ENCODE assay signal across 9 cellular contexts in genomic region chr4:139530833-139531427, GRCh38. TPM values are rescaled to one million over a fixed set of nuclear protein-coding genes. Genes with fewer than 3 reads are reported as not detected.
A peak's percentile ranks its signal among the peaks of the same experiment; 100 is the strongest.
DNase-seq lines count a peak whose midpoint lies in the region; ATAC-seq, FAIRE-seq and TF ChIP-seq lines count a peak whose summit lies in the region.
"Had no signal": no experiment of that assay in that cellular context is flagged by ENCODE, and none has a peak within 500 bp of the region (broad histone marks: within the 10 kb centered on the region; RNA-seq: fewer than 3 reads in every experiment).

No MANE protein-coding gene starts in this region.

- TF ChIP-seq POLR2A in K562 (conservative IDR thresholded peaks at IDR 0.05) = no peak

- no peaks in the 10 kb centered on the region for H3K9me1 ChIP-seq in K562 (ENCODE audit: control insufficient read depth, insufficient read depth, low read length)

- H3K4me1 ChIP-seq in K562 (replicated peaks in 1 of 2; ENCODE audit: control insufficient read depth in 2 of 2, insufficient read depth in 2 of 2, low read length in 2 of 2) = no peaks in the 10 kb centered on the region
- H3K4me1 ChIP-seq in kidney (ENCODE audit: control insufficient read depth in 1 of 2, insufficient read depth in 1 of 2, low read depth in 1 of 2, low read length in 2 of 2) = no peaks in the 10 kb centered on the region

- no TSS peak for BruUV-seq in K562 (replicated peaks; lab: Mats Ljungman, UMichigan)

- intact Hi-C loops in K562 (cut with micrococcal nuclease) = loop anchor here (1.0 to 10.0 kb wide), 5 partner anchors 34 to 496 kb away; no protein-coding TSS in a partner anchor
- intact Hi-C loops in kidney (cut with DNase I) = no loop called here

- H3K27ac ChIP-seq in K562 (ENCODE audit: extremely low read depth, low read depth, low read length) = no peak overlapping the region
- H3K27ac ChIP-seq in kidney (ENCODE audit: low read depth in 2 of 2, low read length in 2 of 2) = no peak overlapping the region
- H3K27ac ChIP-seq: epithelial cell of prostate had no signal

- no peaks in the 10 kb centered on the region for H4K20me1 ChIP-seq in K562 (replicated peaks; ENCODE audit: control insufficient read depth, insufficient read depth, low read length)

- H3K36me3 ChIP-seq in K562 (ENCODE audit: control insufficient read depth, insufficient read depth, low read length) (no peaks in the 10 kb centered on the region), kidney (ENCODE audit: control insufficient read depth in 1 of 2, insufficient read depth in 2 of 2, low read length in 2 of 2) (no peaks in the 10 kb centered on the region)

- no peak for TF ChIP-seq EP300 in K562 (IDR thresholded peaks at IDR 0.05; ENCODE audit: low read length)

- in situ Hi-C loops in K562 (cut with MboI) = loop anchor here (25.0 kb wide), 1 partner anchor 494 kb away; no protein-coding TSS in a partner anchor

- H3K79me2 ChIP-seq in K562 (ENCODE audit: control insufficient read depth, insufficient read depth, low read length) = no peaks in the 10 kb centered on the region

- peaks cover 2 to 9% of the 10 kb centered on the region in 2 experiments; a peak in 2 of 5 replicates for H3K27me3 ChIP-seq in K562 (ENCODE audit: control insufficient read depth in 2 of 2, insufficient read depth in 2 of 2, low read length in 2 of 2)

- CTCF ChIA-PET in K562 (lab: Yijun Ruan, JAX; ENCODE audit: low intra/inter-chr PET ratio) = interaction anchor here (0.6 to 1.8 kb wide), 5 partner anchors 33 to 501 kb away, joined by 3 to 8 read pairs (median 4); no protein-coding TSS in a partner anchor

- POLR2A ChIA-PET in K562 (lab: Yijun Ruan, JAX) = no interaction called here

- TF ChIP-seq CTCF in K562 (IDR thresholded peaks at IDR 0.05 in 2 of 3, conservative IDR thresholded peaks at IDR 0.05 in 1 of 3; ENCODE audit: insufficient read depth in 2 of 3, low read depth in 1 of 3, low read length in 3 of 3) (peak; percentile 81 to 92 (median 81)), kidney (IDR thresholded peaks at IDR 0.05; ENCODE audit: borderline replicate concordance, extremely low read depth, insufficient read depth) (peak; percentile 61)

- no peaks in the 10 kb centered on the region for H3K9me3 ChIP-seq in K562 (replicated peaks; ENCODE audit: control insufficient read depth, insufficient read depth, low read depth, low read length)
- H3K9me3 ChIP-seq in kidney (ENCODE audit: control insufficient read depth in 1 of 2, low read length in 2 of 2) = no peaks in the 10 kb centered on the region

- no peak overlapping the region for H2AFZ ChIP-seq in K562 (ENCODE audit: low read depth, low read length)

- ATAC-seq in K562 (peak; percentile 95), GM18858 (IDR thresholded peaks at IDR 0.05; ENCODE audit: unreplicated experiment) (no peak)

- WGBS in K562 (ENCODE audit: insufficient coverage, low coverage, missing lambda C conversion rate) = 50% methylated on average over 5 of the region's 6 CpGs

- FAIRE-seq in K562 (lab: Jason Lieb, UNC) = peak; percentile 83
- no peak for FAIRE-seq in kidney (lab: Jason Lieb, UNC)

- DNase-seq in NCI-H2107 treated with DMSO at 0.1 percent for 48 hours (lab: John Stamatoyannopoulos, UW; ENCODE audit: unreplicated experiment) (peak; percentile 11), NCI-H2107 (lab: John Stamatoyannopoulos, UW) (no peak), HT-29 (ENCODE audit: low spot score) (peak; percentile 72), T-helper 9 cell (peak; percentile 53), K562 (ENCODE audit: extremely low read depth in 1 of 4, low spot score in 3 of 4) (peak; percentile 61 to 75 (median 68)), kidney (no peak)
- peak; percentile 9 to 36 (median 31) for DNase-seq in stimulated activated CD4-positive, alpha-beta T cell treated with anti-CD3 and anti-CD28 coated beads, TNF-alpha, amount 100 ng/mL, for 24 hours (ENCODE audit: low read depth in 3 of 3)

- H3K9ac ChIP-seq in K562 (ENCODE audit: insufficient read depth in 1 of 2, low read depth in 2 of 2, low read length in 2 of 2) (no peak overlapping the region), kidney (ENCODE audit: low read length in 2 of 2) (no peak overlapping the region)

- no peak overlapping the region for H3K4me2 ChIP-seq in K562 (ENCODE audit: insufficient read depth, low read length)

- peak; percentile 59 to 69 for TF ChIP-seq RAD21 in K562 (CRISPR knock-in tag; conservative IDR thresholded peaks at IDR 0.05 in 1 of 2, IDR thresholded peaks at IDR 0.05 in 1 of 2)

- no peak overlapping the region for H3K4me3 ChIP-seq in K562
- H3K4me3 ChIP-seq in kidney (ENCODE audit: low read length in 2 of 2) = no peak overlapping the region

TF ChIP-seq in K562, 482 proteins besides CTCF, POLR2A, EP300 and RAD21:
- TF ChIP-seq HNRNPH1 (optimal IDR thresholded peaks at IDR 0.05; ENCODE audit: low read depth, low read length) = no peak
- no peak for TF ChIP-seq ZNF668 (CRISPR knock-in tag; IDR thresholded peaks at IDR 0.05)
- TF ChIP-seq KLF16 (IDR thresholded peaks at IDR 0.05) = 0 out of 2 replicates have a peak, but pooled peaks have one; percentile 13
- TF ChIP-seq DEAF1 (CRISPR knock-in tag; IDR thresholded peaks at IDR 0.05) = 0 out of 2 replicates have a peak, but pooled peaks have one; percentile 9
- no peak for TF ChIP-seq CHD1 (IDR thresholded peaks at IDR 0.05; ENCODE audit: low read length)
- 0 out of 4 replicates have a peak, but pooled peaks of 1 of the 2 experiments have one; percentile 21 for TF ChIP-seq MAZ (CRISPR knock-in tag; conservative IDR thresholded peaks at IDR 0.05 in 1 of 2, IDR thresholded peaks at IDR 0.05 in 1 of 2)
- no peak for TF ChIP-seq EWSR1 (IDR thresholded peaks at IDR 0.05; ENCODE audit: borderline replicate concordance, low read depth, partially characterized antibody)
- TF ChIP-seq POLR2G (IDR thresholded peaks at IDR 0.05; ENCODE audit: low read depth, low read length) = no peak
- peak; percentile 82 for TF ChIP-seq SMC3 (conservative IDR thresholded peaks at IDR 0.05; ENCODE audit: insufficient read depth, low read depth, low read length)

RNA-seq across cellular contexts. Expression of gene SETD7, which starts 25.1 kb away (rescaled TPM):
- 30.5 and 30.8 TPM in 2 replicates for total RNA-seq in HT-29 (2014; rRNA removed; shearing (Covaris generic))
- total RNA-seq in K562 (2011; cell fraction: chromatin; rRNA removed; ENCODE audit: low replicate concordance) = 0.28 and 0.81 TPM in 2 replicates
- 0.17 and 0.26 TPM in 2 replicates for total RNA-seq in K562 (2011; cell fraction: nucleolus; rRNA removed)
- 0.73 and 1.1 TPM in 2 replicates for total RNA-seq in K562 (2011; cell fraction: nucleoplasm; rRNA removed)
- total RNA-seq in K562 (2014; rRNA removed) (1.8 and 2.0 TPM in 2 replicates), K562 (2014; rRNA removed; fragmentation: Illumina TruSeq; extraction: Trizol) (2.0 and 2.3 TPM in 2 replicates), K562 (2015; rRNA removed; fragmentation: Illumina TruSeq; extraction: Trizol) (1.7 and 1.8 TPM in 2 replicates), K562 (2021) (1.7 and 2.4 TPM in 2 replicates), kidney (29.1 TPM)
- polyA plus RNA-seq in K562 (2011; rRNA removed) (0.38 and 0.60 TPM in 2 replicates), K562 (2014; fragmentation: Illumina TruSeq; extraction: Trizol) (1.9 and 2.1 TPM in 2 replicates), K562 (2014; fragmentation: Nextera tagmentation; extraction: Ambion mirVana) (under 1 TPM; 0.37 to 0.60 TPM), K562 (2014; rRNA removed) (0.98 and 1.6 TPM in 2 replicates), kidney (ENCODE audit: insufficient read depth, low read depth, low replicate concordance) (6.5 TPM)
- 0.13 and 0.72 TPM in 2 replicates for polyA plus RNA-seq in K562 (2011; cell fraction: cytosol; rRNA removed)
- polyA plus RNA-seq in K562 (2011; cell fraction: nucleus; rRNA removed) = 0.48 and 0.59 TPM in 2 replicates
- polyA plus RNA-seq in K562 (2012) = 1.2 and 2.5 TPM in 2 replicates
- 0.60 and 1.2 TPM in 2 replicates for polyA minus RNA-seq in K562 (2011; rRNA and poly(A)+ RNA removed)
- polyA minus RNA-seq in K562 (2011; cell fraction: cytosol; rRNA and poly(A)+ RNA removed) = 0.19 and 0.73 TPM in 2 replicates
- polyA minus RNA-seq in K562 (2011; cell fraction: nucleus; rRNA and poly(A)+ RNA removed) = 0.40 and 1.00 TPM in 2 replicates

Comparison
In these comparisons a context has a peak if more than half of its experiments do, and no peak if none do; other contexts are left out.
1. DNase-seq: peak in NCI-H2107 treated with DMSO at 0.1 percent for 48 hours (single experiment), HT-29 (single experiment), T-helper 9 cell (single experiment), K562 (4 of 4) and stimulated activated CD4-positive, alpha-beta T cell treated with anti-CD3 and anti-CD28 coated beads, TNF-alpha, amount 100 ng/mL, for 24 hours (3 of 3); none in NCI-H2107 (single experiment) and kidney (single experiment).